ENCODE assay signal across 8 cellular contexts in genomic region chr4:38753021-38753806, GRCh38. TPM values are rescaled to one million over a fixed set of nuclear protein-coding genes. Genes with fewer than 3 reads are reported as not detected.
A peak's percentile ranks its signal among the peaks of the same experiment; 100 is the strongest.
DNase-seq lines count a peak whose midpoint lies in the region; ATAC-seq and TF ChIP-seq lines count a peak whose summit lies in the region.

No MANE protein-coding gene starts in this region.

- H3K4me2 ChIP-seq in trophoblast cell (ENCODE audit: low read length): peak overlapping the region; percentile 20

- H3K36me3 ChIP-seq in RWPE2 (ENCODE audit: low read depth) (no peaks in the 10 kb centered on the region), gastroesophageal sphincter (no peaks in the 10 kb centered on the region), trophoblast cell (ENCODE audit: control insufficient read depth in 1 of 2, insufficient read depth in 2 of 2, low read length in 2 of 2) (no peaks in the 10 kb centered on the region)

- peak overlapping the region; percentile 21 for H4K91ac ChIP-seq in trophoblast cell (ENCODE audit: low read depth, low read length)

- H3K9ac ChIP-seq in trophoblast cell (ENCODE audit: low read length): no peak overlapping the region

- no peak for TF ChIP-seq EP300 in gastroesophageal sphincter (IDR thresholded peaks at IDR 0.05)

- H3K4ac ChIP-seq in trophoblast cell (ENCODE audit: low read depth, low read length): no peak overlapping the region

- no peaks in the 10 kb centered on the region for H3K9me3 ChIP-seq in RWPE2 (ENCODE audit: severe bottlenecking)
- H3K9me3 ChIP-seq in gastroesophageal sphincter: no peaks in the 10 kb centered on the region
- H3K9me3 ChIP-seq in trophoblast cell (ENCODE audit: insufficient read depth, low read depth, low read length): peaks cover 7% of the 10 kb centered on the region

- DNase-seq in GM04504 (ENCODE audit: low read depth): peak; percentile 95
- DNase-seq in RWPE2 (ENCODE audit: low spot score): peak; percentile 80
- peak; percentile 93 for DNase-seq in trophoblast cell
- no peak for DNase-seq in HUDEP-2 (lab: John Stamatoyannopoulos, UW; ENCODE audit: unreplicated experiment in 76 of 76)
- no peak for DNase-seq in LoVo (ENCODE audit: low spot score)

- 28 to 32% methylated on average over 13 to 18 of the region's 19 CpGs for WGBS in gastroesophageal sphincter (ENCODE audit: low coverage in 1 of 2), 2 donors
- 100% methylated on average over 8 of the region's 19 CpGs for WGBS in trophoblast cell (ENCODE audit: extremely low coverage, insufficient coverage, insufficient read length)

- H3K4me1 ChIP-seq in RWPE2 (ENCODE audit: insufficient read depth, poor library complexity, severe bottlenecking) (no peaks in the 10 kb centered on the region), gastroesophageal sphincter (peaks cover 3 to 20% (median 3%) of the 10 kb centered on the region in 3 donors), trophoblast cell (ENCODE audit: control insufficient read depth in 1 of 2, insufficient read depth in 2 of 2, low read length in 2 of 2) (peaks cover 19 to 22% of the 10 kb centered on the region in 2 experiments)

- H3K27ac ChIP-seq in RWPE2 (ENCODE audit: poor library complexity, severe bottlenecking) (peak overlapping the region; percentile 19), gastroesophageal sphincter (peak overlapping the region; percentile 70 to 89 (median 79)), trophoblast cell (ENCODE audit: low read depth, low read length) (peak overlapping the region; percentile 30)

- H2AK5ac ChIP-seq in trophoblast cell (ENCODE audit: low read length): peak overlapping the region; percentile 57

- H2BK5ac ChIP-seq in trophoblast cell (ENCODE audit: low read depth, low read length, poor library complexity): peak overlapping the region; percentile 35

- peak overlapping the region; percentile 37 for H4K8ac ChIP-seq in trophoblast cell (ENCODE audit: low read depth, low read length)

- peak overlapping the region; percentile 21 for H2AFZ ChIP-seq in trophoblast cell (ENCODE audit: insufficient read depth, low read length, poor library complexity)

- TF ChIP-seq CTCF in RWPE2 (IDR thresholded peaks at IDR 0.05; ENCODE audit: poor library complexity, severe bottlenecking) (no peak), gastroesophageal sphincter (IDR thresholded peaks at IDR 0.05) (no peak)

- peaks cover 2% of the 10 kb centered on the region for H3K79me1 ChIP-seq in trophoblast cell (ENCODE audit: low read length)

- H3K18ac ChIP-seq in trophoblast cell (ENCODE audit: low read length): peak overlapping the region; percentile 13

- TF ChIP-seq POLR2A in gastroesophageal sphincter (IDR thresholded peaks at IDR 0.05): no peak

- H3K27me3 ChIP-seq in RWPE2 (ENCODE audit: insufficient read depth, poor library complexity, severe bottlenecking) (no peaks in the 10 kb centered on the region), gastroesophageal sphincter (no peaks in the 10 kb centered on the region), trophoblast cell (ENCODE audit: insufficient read depth, low read length) (no peaks in the 10 kb centered on the region)

- H4K12ac ChIP-seq in trophoblast cell (ENCODE audit: low read depth, low read length): no peak overlapping the region

- H2BK12ac ChIP-seq in trophoblast cell (ENCODE audit: low read length): peak overlapping the region; percentile 51

- H3K23ac ChIP-seq in trophoblast cell (ENCODE audit: low read length): no peak overlapping the region

- H2BK120ac ChIP-seq in trophoblast cell (ENCODE audit: insufficient read depth, low read length, poor library complexity): peak overlapping the region; percentile 12

- ATAC-seq in RWPE2 (ENCODE audit: low read depth): peak; percentile 98
- peak; percentile 96 for ATAC-seq in gastroesophageal sphincter
- no peak for ATAC-seq in HG02852 (IDR thresholded peaks at IDR 0.05; ENCODE audit: unreplicated experiment)
- ATAC-seq in GM18498 (IDR thresholded peaks at IDR 0.05; ENCODE audit: unreplicated experiment): no peak

- H3K4me3 ChIP-seq in RWPE2 (ENCODE audit: severe bottlenecking) (no peak overlapping the region), gastroesophageal sphincter (peak overlapping the region in 1 of 2 donors; percentile 18), trophoblast cell (ENCODE audit: low read depth, low read length) (peak overlapping the region; percentile 46)

- H3K79me2 ChIP-seq in trophoblast cell (ENCODE audit: control insufficient read depth, insufficient read depth, low read length, poor library complexity): peaks cover 2% of the 10 kb centered on the region

- peak overlapping the region; percentile 43 for H3K14ac ChIP-seq in trophoblast cell (ENCODE audit: low read length)

RNA-seq across cellular contexts. Expression of gene TLR10, which starts 29.6 kb away (rescaled TPM):
- under 1 TPM in 1 of 4 donors, not detected in 3; 0.27 TPM for total RNA-seq in gastroesophageal sphincter
- 0.01 TPM in 1 of 2 replicates, not detected in the other for polyA plus RNA-seq in trophoblast cell (2013)

RNA-seq across cellular contexts. Expression of gene TLR1, which starts 51.4 kb away (rescaled TPM):
- total RNA-seq in gastroesophageal sphincter: 10 to 100 TPM in 3 of 4 donors, 1 to 10 TPM in 1; 4.7 to 16.2 (median 11.9) TPM
- polyA plus RNA-seq in trophoblast cell (2013): 0.40 and 0.44 TPM in 2 replicates

Comparison
In these comparisons a context has a peak if more than half of its experiments do, and no peak if none do; other contexts are left out.
1. DNase-seq: peak in GM04504 (single experiment), RWPE2 (single experiment) and trophoblast cell (2 of 2); none in HUDEP-2 (0 of 76) and LoVo (single experiment).
2. ATAC-seq: peak in RWPE2 (single experiment) and gastroesophageal sphincter (single experiment); none in HG02852 (single experiment) and GM18498 (single experiment).
3. H3K27ac ChIP-seq: peak in every context shown above with its lines; median percentile 79 in gastroesophageal sphincter; 30 in trophoblast cell; 19 in RWPE2.